Comparison of ENCODE assay signal across 8 cellular contexts in genomic region chr19:45792482-45793177, GRCh38. TPM values are rescaled to one million over a fixed set of nuclear protein-coding genes. Genes with fewer than 3 reads are reported as not detected.
DNase-seq lines count a peak whose midpoint lies in the region; ATAC-seq and TF ChIP-seq lines count a peak whose summit lies in the region.

Gene DMWD, minus strand, starts transcription at chr19:45792845. Its CDS starts 89 bp downstream, at chr19:45792756.

- no peaks in the 10 kb centered on the region for H3K9me3 ChIP-seq in right atrium auricular region
- H3K9me3 ChIP-seq in uterus: no peaks in the 10 kb centered on the region

- ATAC-seq in HG02870 (IDR thresholded peaks at IDR 0.05; ENCODE audit: unreplicated experiment): peak; percentile 91

- intact Hi-C loops in uterus (cut with DNase I; ENCODE audit: low total_unique reads): no loop called here

- no peak for TF ChIP-seq CTCF in GM13976 (IDR thresholded peaks at IDR 0.05; ENCODE audit: borderline replicate concordance, control extremely low read depth, extremely low read depth, insufficient read depth, missing control alignments)
- TF ChIP-seq CTCF in right atrium auricular region (IDR thresholded peaks at IDR 0.05): no peak
- TF ChIP-seq CTCF in uterus (IDR thresholded peaks at IDR 0.05): no peak

- H3K4me1 ChIP-seq in right atrium auricular region (peaks cover 0 to 36% of the 10 kb centered on the region in 2 donors), uterus (peaks cover 0 to 4% of the 10 kb centered on the region in 2 donors)

- H3K36me3 ChIP-seq in right atrium auricular region: peaks cover 19% of the 10 kb centered on the region
- no peaks in the 10 kb centered on the region for H3K36me3 ChIP-seq in uterus

- DNase-seq in GM13976 (ENCODE audit: low spot score) (peak; percentile 99), NCI-H1694 (lab: John Stamatoyannopoulos, UW) (peak; percentile 98), T-helper 2 cell (peak; percentile 97 to 99 (median 99)), right atrium auricular region (ENCODE audit: low spot score) (peak; percentile 99), pulmonary artery endothelial cell (ENCODE audit: low read depth, low spot score) (peak; percentile 96), uterus (peak; percentile 100)

- peak within 1 kb of the TSS; percentile 69 to 79 for H3K4me3 ChIP-seq in right atrium auricular region
- H3K4me3 ChIP-seq in uterus: peak within 1 kb of the TSS; percentile 52 to 80

- H3K27ac ChIP-seq in angular gyrus (ENCODE audit: low read depth, low read length) (peak within 1 kb of the TSS; percentile 72), right atrium auricular region (peak within 1 kb of the TSS; percentile 71 to 72), uterus (peak within 1 kb of the TSS; percentile 62 to 85)

- in situ Hi-C loops in GM13976 (cut with MboI; ENCODE audit: low sequenced_read_pairs, unreplicated experiment): no loop called here

- peak; percentile 61 to 78 for TF ChIP-seq POLR2A in uterus (IDR thresholded peaks at IDR 0.05)

- no peaks in the 10 kb centered on the region for H3K27me3 ChIP-seq in right atrium auricular region
- no peaks in the 10 kb centered on the region for H3K27me3 ChIP-seq in uterus

RNA-seq across cellular contexts. Expression of gene DMWD, which starts in this region (rescaled TPM):
- total RNA-seq in right atrium auricular region: 10 to 100 TPM; 41.5 to 55.9 TPM
- total RNA-seq in pulmonary artery endothelial cell: 27.2 and 37.3 TPM in 2 replicates
- total RNA-seq in uterus: 100 to 1,000 TPM in 1 of 4 donors, 10 to 100 TPM in 2, 1 to 10 TPM in 1; 4.4 to 103 (median 36.9) TPM

Comparison
In these comparisons a context has a peak if more than half of its experiments do, and no peak if none do; other contexts are left out.
1. Peak in every context shown above with its lines: DNase-seq, ATAC-seq, H3K4me3 ChIP-seq and H3K27ac ChIP-seq.